Comparison of ENCODE assay signal across 1 cellular context in genomic region chr2:162079514-162079913, GRCh38.
TF ChIP-seq lines count a peak whose summit lies in the region.

No MANE protein-coding gene starts in this region.

TF ChIP-seq in HepG2, 621 proteins besides CTCF, POLR2A, EP300 and RAD21 (continued from another document):
- TF ChIP-seq DRAP1 (CRISPR knock-in tag; IDR thresholded peaks at IDR 0.05) (no peak), ZNF775 (CRISPR knock-in tag; IDR thresholded peaks at IDR 0.05; ENCODE audit: borderline replicate concordance) (no peak), ZNF280D (CRISPR knock-in tag; IDR thresholded peaks at IDR 0.05) (0 out of 2 replicates have a peak, but pooled peaks have one; percentile 30)
